Comparison of ENCODE assay signal across 8 cellular contexts in the genomic region with DNA sequence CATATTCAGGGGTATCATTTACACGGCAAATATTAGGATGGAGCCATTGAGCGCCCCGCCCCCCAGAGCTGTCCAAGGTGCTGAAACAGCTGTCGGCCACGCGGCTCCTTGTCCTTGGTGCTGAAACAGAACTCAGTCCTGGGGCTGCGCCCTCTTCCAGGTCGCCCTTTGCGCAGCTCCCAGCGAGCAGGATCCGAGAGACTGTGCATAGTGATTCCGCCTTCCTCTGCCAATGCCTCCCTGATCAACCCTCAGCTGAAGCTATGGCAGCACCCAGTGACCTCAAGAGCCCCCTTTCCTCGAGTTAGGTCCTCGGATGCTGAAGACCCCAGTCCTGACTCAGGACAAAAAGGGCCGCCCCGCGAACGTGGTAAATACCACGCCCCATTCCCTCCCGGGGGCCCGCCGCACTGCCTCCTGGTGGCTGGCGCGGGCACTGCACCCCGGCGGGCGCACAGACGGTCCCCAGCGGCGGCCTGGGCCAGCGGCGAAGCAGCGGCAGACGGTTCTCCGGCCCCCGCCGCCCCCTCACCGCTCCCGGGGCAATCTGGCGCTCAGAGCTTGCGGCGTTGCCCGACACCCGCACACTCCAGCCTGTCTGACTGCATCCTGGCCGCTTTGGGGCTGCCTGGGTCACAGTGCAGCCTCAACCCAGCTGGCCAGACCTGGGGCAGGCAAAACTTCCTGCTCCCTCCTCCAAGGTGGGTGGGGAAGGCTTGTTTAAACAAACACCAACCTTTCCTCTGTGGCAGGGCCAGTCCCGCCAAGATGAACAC. TPM values are rescaled to one million over a fixed set of nuclear protein-coding genes. Genes with fewer than 3 reads are reported as not detected.
DNase-seq lines count a peak whose midpoint lies in the region; ATAC-seq, FAIRE-seq and TF ChIP-seq lines count a peak whose summit lies in the region.

No MANE protein-coding gene starts in this region.

- H3K36me3 ChIP-seq in Caco-2 (ENCODE audit: control insufficient read depth, insufficient read depth, low read length) (no peaks in the 10 kb centered on the region), kidney (ENCODE audit: control insufficient read depth in 1 of 2, insufficient read depth in 2 of 2, low read length in 2 of 2) (no peaks in the 10 kb centered on the region)

- no peak overlapping the region for H3K27ac ChIP-seq in kidney (ENCODE audit: low read depth in 2 of 2, low read length in 2 of 2)

- H3K27me3 ChIP-seq in Caco-2 (replicated peaks; ENCODE audit: control insufficient read depth, insufficient read depth, low read length), result no peaks in the 10 kb centered on the region

- H3K9me3 ChIP-seq in Caco-2 (no peaks in the 10 kb centered on the region), kidney (ENCODE audit: control insufficient read depth in 1 of 2, low read length in 2 of 2) (no peaks in the 10 kb centered on the region)

- H3K9me3 Mint-ChIP-seq in Caco-2 (ENCODE audit: unreplicated experiment), result no peaks in the 10 kb centered on the region

- FAIRE-seq in kidney (lab: Jason Lieb, UNC), result no peak

- H3K4me1 ChIP-seq in Caco-2, result no peaks in the 10 kb centered on the region
- H3K4me1 ChIP-seq in kidney (ENCODE audit: control insufficient read depth in 1 of 2, insufficient read depth in 1 of 2, low read depth in 1 of 2, low read length in 2 of 2), result peaks cover 0 to 3% of the 10 kb centered on the region in 2 donors

- ATAC-seq in GM21360 (IDR thresholded peaks at IDR 0.05; ENCODE audit: unreplicated experiment), result no peak
- ATAC-seq in GM19467 (IDR thresholded peaks at IDR 0.05; ENCODE audit: unreplicated experiment), result no peak

- no peak overlapping the region for H3K27ac Mint-ChIP-seq in Caco-2 (ENCODE audit: unreplicated experiment)

- peak; percentile 86 to 90 for DNase-seq in Caco-2
- peak; percentile 59 for DNase-seq in LNCaP clone FGC (ENCODE audit: low read depth)
- peak; percentile 30 to 60 (median 39) for DNase-seq in activated CD4-positive, CD25-positive, alpha-beta regulatory T cell (lab: John Stamatoyannopoulos, UW)
- DNase-seq in cardiac fibroblast (ENCODE audit: low read depth in 2 of 2), result peak; percentile 82 to 85
- DNase-seq in kidney, result peak; percentile 91
- peak; percentile 44 to 70 (median 64) for DNase-seq in stimulated activated CD4-positive, alpha-beta T cell treated with anti-CD3 and anti-CD28 coated beads, Interleukin-1b, Interleukin-23, amount 100 ng/mL, for 24 hours (ENCODE audit: low read depth in 4 of 4, low spot score in 1 of 4)

- H3K4me3 Mint-ChIP-seq in Caco-2 (ENCODE audit: unreplicated experiment), result no peak overlapping the region

- no TSS peak for BruUV-seq in Caco-2 (replicated peaks; lab: Mats Ljungman, UMichigan)

- TF ChIP-seq CTCF in Caco-2 (IDR thresholded peaks at IDR 0.05; ENCODE audit: insufficient read depth in 1 of 2, low read depth in 1 of 2, low read length in 1 of 2, severe bottlenecking in 1 of 2, unreplicated experiment in 1 of 2) (peak; percentile 46 to 77), LNCaP clone FGC (IDR thresholded peaks at IDR 0.05; ENCODE audit: control insufficient read depth, extremely low read depth, insufficient read depth) (peak; percentile 95), cardiac fibroblast (IDR thresholded peaks at IDR 0.05; ENCODE audit: low read depth, low read length) (peak; percentile 36), kidney (IDR thresholded peaks at IDR 0.05; ENCODE audit: borderline replicate concordance, extremely low read depth, insufficient read depth) (peak; percentile 40)

- H3K9ac ChIP-seq in kidney (ENCODE audit: low read length in 2 of 2), result no peak overlapping the region

- H3K27me3 Mint-ChIP-seq in Caco-2 (ENCODE audit: insufficient read depth, unreplicated experiment), result no peaks in the 10 kb centered on the region

- no peak overlapping the region for H3K4me3 ChIP-seq in Caco-2 (ENCODE audit: low read depth, low read length)
- H3K4me3 ChIP-seq in LNCaP clone FGC (ENCODE audit: low read depth, low read length), result no peak overlapping the region
- H3K4me3 ChIP-seq in cardiac fibroblast (replicated peaks in 1 of 2; ENCODE audit: low read depth in 2 of 2, low read length in 2 of 2), result no peak overlapping the region
- H3K4me3 ChIP-seq in kidney (ENCODE audit: low read length in 2 of 2), result no peak overlapping the region

- H3K36me3 Mint-ChIP-seq in Caco-2 (ENCODE audit: insufficient read depth, unreplicated experiment), result peaks cover 9% of the 10 kb centered on the region

- POLR2A ChIA-PET in Caco-2 (lab: Charles Lee), result no interaction called here

- intact Hi-C loops in Caco-2 (cut with micrococcal nuclease; ENCODE audit: unreplicated experiment), result loop anchor here (1.0 to 2.0 kb wide), 3 partner anchors 10 to 43 kb away; no protein-coding TSS in a partner anchor
- intact Hi-C loops in kidney (cut with DNase I), result no loop called here

- CTCF ChIA-PET in Caco-2 (lab: Charles Lee), result interaction anchor here (0.5 to 2.3 kb wide), 7 partner anchors 10 to 121 kb away, joined by 3 to 11 read pairs (median 3); no protein-coding TSS in a partner anchor

- H3K4me1 Mint-ChIP-seq in Caco-2 (ENCODE audit: low read depth, unreplicated experiment), result no peaks in the 10 kb centered on the region

RNA-seq across cellular contexts. Expression of a gene that starts 13.4 kb away (rescaled TPM):
- total RNA-seq in Caco-2 (2022) (32.8 and 33.5 TPM in 2 replicates), kidney (5.7 TPM)
- 6.7 TPM for polyA plus RNA-seq in kidney (ENCODE audit: insufficient read depth, low read depth, low replicate concordance)

RNA-seq across cellular contexts. Expression of a gene that starts 58.9 kb away (rescaled TPM):
- 0.34 TPM in 1 of 2 replicates, not detected in the other for total RNA-seq in Caco-2 (2022)
- 2.9 TPM for total RNA-seq in kidney
- polyA plus RNA-seq in kidney (ENCODE audit: insufficient read depth, low read depth, low replicate concordance), result 1.0 TPM

Comparison
In these comparisons a context has a peak if more than half of its experiments do, and no peak if none do; other contexts are left out.
1. DNase-seq: peak in every context shown above with its lines; median percentile 91 in kidney; 88 in Caco-2; 84 in cardiac fibroblast; 64 in stimulated activated CD4-positive, alpha-beta T cell treated with anti-CD3 and anti-CD28 coated beads, Interleukin-1b, Interleukin-23, amount 100 ng/mL, for 24 hours; 59 in LNCaP clone FGC; 39 in activated CD4-positive, CD25-positive, alpha-beta regulatory T cell.
2. CTCF ChIP-seq: peak in every context shown above with its lines; median percentile 95 in LNCaP clone FGC; 62 in Caco-2; 40 in kidney; 36 in cardiac fibroblast.